In the genomic region with DNA sequence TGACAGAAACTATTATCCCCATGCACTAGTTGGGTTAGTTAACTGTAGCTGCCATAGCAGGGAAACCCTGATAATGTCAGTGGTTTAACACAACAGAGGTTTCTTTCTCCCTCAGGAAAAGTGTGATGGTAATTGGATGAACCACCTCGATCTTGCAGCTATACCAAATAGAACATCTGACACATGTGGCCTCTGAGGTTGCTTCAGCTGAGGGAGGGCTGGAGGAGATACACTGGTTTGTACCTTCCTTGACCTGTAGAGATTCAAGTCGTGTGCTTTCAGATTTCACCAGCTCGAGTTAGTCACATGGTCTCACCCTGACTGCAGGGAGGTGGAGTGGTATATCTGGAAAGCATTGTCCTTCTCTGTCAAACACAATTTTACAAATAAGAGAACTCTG, we compare ENCODE assay signal across 16 cellular contexts.
DNase-seq lines count a peak whose midpoint lies in the region; ATAC-seq, FAIRE-seq and TF ChIP-seq lines count a peak whose summit lies in the region.
"Had no signal": no experiment of that assay in that cellular context is flagged by ENCODE, and none has a peak within 500 bp of the region (broad histone marks: within the 10 kb centered on the region; RNA-seq: fewer than 3 reads in every experiment).

No MANE protein-coding gene starts in this region.

- H4K12ac ChIP-seq in trophoblast cell (ENCODE audit: low read depth, low read length), result no peak overlapping the region

- H3K36me3 ChIP-seq in Loucy (ENCODE audit: insufficient read depth, low read length) (no peaks in the 10 kb centered on the region), K562 (ENCODE audit: control insufficient read depth, insufficient read depth, low read length) (no peaks in the 10 kb centered on the region), trophoblast cell (ENCODE audit: control insufficient read depth in 1 of 2, insufficient read depth in 2 of 2, low read length in 2 of 2) (no peaks in the 10 kb centered on the region), lower lobe of right lung (no peaks in the 10 kb centered on the region)
- H3K36me3 ChIP-seq: BLaER1 had no signal

- peak overlapping the region; percentile 92 for H3K23ac ChIP-seq in trophoblast cell (ENCODE audit: low read length)

- no peak for TF ChIP-seq RAD21 in K562 (CRISPR knock-in tag; conservative IDR thresholded peaks at IDR 0.05 in 1 of 2, IDR thresholded peaks at IDR 0.05 in 1 of 2)

- peaks cover 69% of the 10 kb centered on the region for H3K4me1 ChIP-seq in Loucy (ENCODE audit: insufficient read depth, low read length, poor library complexity, severe bottlenecking)
- peaks cover 0 to 5% of the 10 kb centered on the region in 2 experiments; a peak in 1 of 5 replicates for H3K4me1 ChIP-seq in K562 (replicated peaks in 1 of 2; ENCODE audit: control insufficient read depth in 2 of 2, insufficient read depth in 2 of 2, low read length in 2 of 2)
- H3K4me1 ChIP-seq in trophoblast cell (ENCODE audit: control insufficient read depth in 1 of 2, insufficient read depth in 2 of 2, low read length in 2 of 2), result peaks cover 3 to 12% of the 10 kb centered on the region in 2 experiments
- H3K4me1 ChIP-seq in lower lobe of right lung, result peaks cover 5% of the 10 kb centered on the region
- H3K4me1 ChIP-seq: BLaER1, Caco-2 had no signal

- H3K4me3 ChIP-seq in Loucy (ENCODE audit: low read length, poor library complexity, severe bottlenecking) (peak overlapping the region; percentile 39), K562 (no peak overlapping the region), trophoblast cell (ENCODE audit: low read depth, low read length) (no peak overlapping the region), lower lobe of right lung (no peak overlapping the region)
- H3K4me3 ChIP-seq: BLaER1 had no signal

- peak overlapping the region; percentile 4 for H4K91ac ChIP-seq in trophoblast cell (ENCODE audit: low read depth, low read length)

- H3K4me2 ChIP-seq in Loucy (ENCODE audit: low read depth, low read length, poor library complexity, severe bottlenecking) (peak overlapping the region; percentile 62), K562 (ENCODE audit: insufficient read depth, low read length) (no peak overlapping the region), trophoblast cell (ENCODE audit: low read length) (no peak overlapping the region)
- H3K4me2 ChIP-seq: BLaER1 had no signal

- no peak overlapping the region for H3K27ac Mint-ChIP-seq in activated naive CD8-positive, alpha-beta T cell treated with anti-CD3 and anti-CD28 coated beads, Interleukin-2, amount 50 U/mL, for 24 hours
- no peak overlapping the region for H3K27ac Mint-ChIP-seq in activated naive CD8-positive, alpha-beta T cell treated with anti-CD3 and anti-CD28 coated beads for 36 hours
- no peak overlapping the region for H3K27ac Mint-ChIP-seq in activated T-cell treated with anti-CD3 and anti-CD28 coated beads, Interleukin-2, amount 50 U/mL, for 24 hours
- H3K27ac Mint-ChIP-seq: CD8-positive, alpha-beta memory T cell had no signal

- H2AFZ ChIP-seq in Loucy (ENCODE audit: low read length), result no peak overlapping the region
- H2AFZ ChIP-seq in K562 (ENCODE audit: low read depth, low read length), result no peak overlapping the region
- H2AFZ ChIP-seq in trophoblast cell (ENCODE audit: insufficient read depth, low read length, poor library complexity), result no peak overlapping the region

- no peak overlapping the region for H2BK120ac ChIP-seq in trophoblast cell (ENCODE audit: insufficient read depth, low read length, poor library complexity)

- H3K79me1 ChIP-seq in trophoblast cell (ENCODE audit: low read length), result peaks cover 5% of the 10 kb centered on the region

- no peak overlapping the region for H3K14ac ChIP-seq in trophoblast cell (ENCODE audit: low read length)

- POLR2A ChIA-PET in K562 (lab: Yijun Ruan, JAX), result interaction anchor here (1.6 kb wide), 1 partner anchor 10 kb away, joined by 3 read pairs; no protein-coding TSS in a partner anchor

- H3K9me2 ChIP-seq in Loucy (replicated peaks; ENCODE audit: low read depth, low read length), result no peaks in the 10 kb centered on the region

- ATAC-seq in activated naive CD8-positive, alpha-beta T cell treated with anti-CD3 and anti-CD28 coated beads, Interleukin-2, amount 50 U/mL, for 24 hours, result peak; percentile 46
- ATAC-seq in K562, result peak; percentile 50; the same call in 2 of the 3 replicates
- ATAC-seq in lower lobe of right lung, result no peak
- ATAC-seq: HCT116 had no signal

- peak overlapping the region; percentile 1 for H2BK12ac ChIP-seq in trophoblast cell (ENCODE audit: low read length)

- H3K4me3 Mint-ChIP-seq in activated naive CD8-positive, alpha-beta T cell treated with anti-CD3 and anti-CD28 coated beads, Interleukin-2, amount 50 U/mL, for 24 hours, result no peak overlapping the region
- no peak overlapping the region for H3K4me3 Mint-ChIP-seq in activated naive CD8-positive, alpha-beta T cell treated with anti-CD3 and anti-CD28 coated beads for 36 hours
- H3K4me3 Mint-ChIP-seq in activated T-cell treated with anti-CD3 and anti-CD28 coated beads, Interleukin-2, amount 50 U/mL, for 24 hours, result no peak overlapping the region
- H3K4me3 Mint-ChIP-seq: CD8-positive, alpha-beta memory T cell had no signal

- H3K27ac ChIP-seq in K562 (ENCODE audit: extremely low read depth, low read depth, low read length) (no peak overlapping the region), trophoblast cell (ENCODE audit: low read depth, low read length) (no peak overlapping the region), lower lobe of right lung (no peak overlapping the region)
- H3K27ac ChIP-seq: BLaER1 had no signal

- no peak for TF ChIP-seq EP300 in K562 (IDR thresholded peaks at IDR 0.05; ENCODE audit: low read length)

- no peaks in the 10 kb centered on the region for H3K9me1 ChIP-seq in K562 (ENCODE audit: control insufficient read depth, insufficient read depth, low read length)

- H3K27me3 ChIP-seq in Loucy (ENCODE audit: insufficient read depth, low read length, poor library complexity, severe bottlenecking) (no peaks in the 10 kb centered on the region), K562 (ENCODE audit: control insufficient read depth in 2 of 2, insufficient read depth in 2 of 2, low read length in 2 of 2) (peaks cover 0 to 9% of the 10 kb centered on the region in 2 experiments; a peak in 1 of 5 replicates), trophoblast cell (ENCODE audit: insufficient read depth, low read length) (no peaks in the 10 kb centered on the region), lower lobe of right lung (ENCODE audit: low read depth) (no peaks in the 10 kb centered on the region)
- H3K27me3 ChIP-seq: BLaER1 had no signal

- H3K27me3 Mint-ChIP-seq in activated naive CD8-positive, alpha-beta T cell treated with anti-CD3 and anti-CD28 coated beads, Interleukin-2, amount 50 U/mL, for 24 hours, result peaks cover 33% of the 10 kb centered on the region
- H3K27me3 Mint-ChIP-seq in activated naive CD8-positive, alpha-beta T cell treated with anti-CD3 and anti-CD28 coated beads for 36 hours, result peaks cover 49% of the 10 kb centered on the region
- peaks cover 40% of the 10 kb centered on the region for H3K27me3 Mint-ChIP-seq in activated T-cell treated with anti-CD3 and anti-CD28 coated beads, Interleukin-2, amount 50 U/mL, for 24 hours

- CTCF ChIA-PET in K562 (lab: Yijun Ruan, JAX; ENCODE audit: low intra/inter-chr PET ratio), result no interaction called here

- no peaks in the 10 kb centered on the region for H3K79me2 ChIP-seq in Loucy (ENCODE audit: insufficient read depth, low read length)
- H3K79me2 ChIP-seq in K562 (ENCODE audit: control insufficient read depth, insufficient read depth, low read length), result no peaks in the 10 kb centered on the region
- H3K79me2 ChIP-seq in trophoblast cell (ENCODE audit: control insufficient read depth, insufficient read depth, low read length, poor library complexity), result no peaks in the 10 kb centered on the region

- DNase-seq in activated naive CD8-positive, alpha-beta T cell treated with anti-CD3 and anti-CD28 coated beads, Interleukin-2, amount 50 U/mL, for 24 hours, result no peak
- no peak for DNase-seq in activated naive CD8-positive, alpha-beta T cell treated with anti-CD3 and anti-CD28 coated beads for 36 hours
- no peak for DNase-seq in K562 (ENCODE audit: extremely low read depth in 1 of 4, low spot score in 3 of 4)
- no peak for DNase-seq in trophoblast cell
- DNase-seq in SW 1271 (lab: John Stamatoyannopoulos, UW), result no peak
- no peak for DNase-seq in lower lobe of right lung
- DNase-seq in activated T-cell treated with anti-CD3 and anti-CD28 coated beads, Interleukin-2, amount 50 U/mL, for 24 hours, result no peak
- DNase-seq: 8988T; AML-193; Caco-2; CD8-positive, alpha-beta memory T cell; GF-D8 had no signal

- WGBS in K562 (ENCODE audit: insufficient coverage, low coverage, missing lambda C conversion rate), result 0% methylated on average over 3 of the region's 3 CpGs
- WGBS in trophoblast cell (ENCODE audit: extremely low coverage, insufficient coverage, insufficient read length), result no CpG with 5 or more reads among the region's 3 CpGs

- intact Hi-C loops in K562 (cut with micrococcal nuclease), result no loop called here
- intact Hi-C loops in lower lobe of right lung (cut with DNase I), result no loop called here

- no TSS peak for BruUV-seq in K562 (replicated peaks; lab: Mats Ljungman, UMichigan)

- no peaks in the 10 kb centered on the region for H3F3A ChIP-seq in Loucy (ENCODE audit: low read depth)

- no peak overlapping the region for H2AK5ac ChIP-seq in trophoblast cell (ENCODE audit: low read length)

- H3K9me3 ChIP-seq in Loucy (ENCODE audit: insufficient read depth, low read depth, low read length), result no peaks in the 10 kb centered on the region
- no peaks in the 10 kb centered on the region for H3K9me3 ChIP-seq in K562 (replicated peaks; ENCODE audit: control insufficient read depth, insufficient read depth, low read depth, low read length)
- peaks cover 2% of the 10 kb centered on the region for H3K9me3 ChIP-seq in trophoblast cell (ENCODE audit: insufficient read depth, low read depth, low read length)
- H3K9me3 ChIP-seq in lower lobe of right lung, result no peaks in the 10 kb centered on the region
- H3K9me3 ChIP-seq: BLaER1, Caco-2 had no signal

- H3K18ac ChIP-seq in trophoblast cell (ENCODE audit: low read length), result no peak overlapping the region

- H3K36me3 Mint-ChIP-seq in activated naive CD8-positive, alpha-beta T cell treated with anti-CD3 and anti-CD28 coated beads, Interleukin-2, amount 50 U/mL, for 24 hours (ENCODE audit: low read depth), result no peaks in the 10 kb centered on the region
- H3K36me3 Mint-ChIP-seq in activated naive CD8-positive, alpha-beta T cell treated with anti-CD3 and anti-CD28 coated beads for 36 hours, result no peaks in the 10 kb centered on the region
- H3K36me3 Mint-ChIP-seq in activated T-cell treated with anti-CD3 and anti-CD28 coated beads, Interleukin-2, amount 50 U/mL, for 24 hours (ENCODE audit: low read depth), result no peaks in the 10 kb centered on the region
- H3K36me3 Mint-ChIP-seq: CD8-positive, alpha-beta memory T cell had no signal

- H4K20me1 ChIP-seq in Loucy (ENCODE audit: insufficient read depth, low read length, poor library complexity, severe bottlenecking) (no peaks in the 10 kb centered on the region), K562 (replicated peaks; ENCODE audit: control insufficient read depth, insufficient read depth, low read length) (no peaks in the 10 kb centered on the region)
- H4K20me1 ChIP-seq: BLaER1 had no signal

- H2BK5ac ChIP-seq in trophoblast cell (ENCODE audit: low read depth, low read length, poor library complexity), result no peak overlapping the region

- H3K9me3 Mint-ChIP-seq in activated naive CD8-positive, alpha-beta T cell treated with anti-CD3 and anti-CD28 coated beads, Interleukin-2, amount 50 U/mL, for 24 hours, result no peaks in the 10 kb centered on the region
- H3K9me3 Mint-ChIP-seq in activated naive CD8-positive, alpha-beta T cell treated with anti-CD3 and anti-CD28 coated beads for 36 hours, result no peaks in the 10 kb centered on the region
- H3K9me3 Mint-ChIP-seq in activated T-cell treated with anti-CD3 and anti-CD28 coated beads, Interleukin-2, amount 50 U/mL, for 24 hours, result no peaks in the 10 kb centered on the region
- H3K9me3 Mint-ChIP-seq: CD8-positive, alpha-beta memory T cell had no signal

- TF ChIP-seq POLR2A in K562 (conservative IDR thresholded peaks at IDR 0.05), result no peak

- no peak for FAIRE-seq in K562 (lab: Jason Lieb, UNC)
- FAIRE-seq: H54 had no signal

- in situ Hi-C loops in K562 (cut with MboI), result no loop called here

- no peak overlapping the region for H3K9ac ChIP-seq in Loucy (ENCODE audit: low read depth, low read length, poor library complexity, severe bottlenecking)
- no peak overlapping the region for H3K9ac ChIP-seq in K562 (ENCODE audit: insufficient read depth in 1 of 2, low read depth in 2 of 2, low read length in 2 of 2)
- H3K9ac ChIP-seq in trophoblast cell (ENCODE audit: low read length), result no peak overlapping the region
- H3K9ac ChIP-seq: BLaER1 had no signal

- H3K4ac ChIP-seq in trophoblast cell (ENCODE audit: low read depth, low read length), result no peak overlapping the region

- no peak overlapping the region for H4K8ac ChIP-seq in trophoblast cell (ENCODE audit: low read depth, low read length)

- TF ChIP-seq CTCF in Loucy (conservative IDR thresholded peaks at IDR 0.05; ENCODE audit: low read length) (no peak), K562 (IDR thresholded peaks at IDR 0.05 in 2 of 3, conservative IDR thresholded peaks at IDR 0.05 in 1 of 3; ENCODE audit: insufficient read depth in 2 of 3, low read depth in 1 of 3, low read length in 3 of 3) (no peak), lower lobe of right lung (IDR thresholded peaks at IDR 0.05) (no peak)

- no peaks in the 10 kb centered on the region for H3K4me1 Mint-ChIP-seq in activated naive CD8-positive, alpha-beta T cell treated with anti-CD3 and anti-CD28 coated beads, Interleukin-2, amount 50 U/mL, for 24 hours
- peaks cover 3% of the 10 kb centered on the region for H3K4me1 Mint-ChIP-seq in activated naive CD8-positive, alpha-beta T cell treated with anti-CD3 and anti-CD28 coated beads for 36 hours
- peaks cover 4% of the 10 kb centered on the region for H3K4me1 Mint-ChIP-seq in activated T-cell treated with anti-CD3 and anti-CD28 coated beads, Interleukin-2, amount 50 U/mL, for 24 hours (ENCODE audit: low read depth)

Comparison
In these comparisons a context has a peak if more than half of its experiments do, and no peak if none do; other contexts are left out.
1. ATAC-seq: peak in activated naive CD8-positive, alpha-beta T cell treated with anti-CD3 and anti-CD28 coated beads, Interleukin-2, amount 50 U/mL, for 24 hours (single experiment) and K562 (single experiment); none in lower lobe of right lung (0 of 2).